In the genomic region with DNA sequence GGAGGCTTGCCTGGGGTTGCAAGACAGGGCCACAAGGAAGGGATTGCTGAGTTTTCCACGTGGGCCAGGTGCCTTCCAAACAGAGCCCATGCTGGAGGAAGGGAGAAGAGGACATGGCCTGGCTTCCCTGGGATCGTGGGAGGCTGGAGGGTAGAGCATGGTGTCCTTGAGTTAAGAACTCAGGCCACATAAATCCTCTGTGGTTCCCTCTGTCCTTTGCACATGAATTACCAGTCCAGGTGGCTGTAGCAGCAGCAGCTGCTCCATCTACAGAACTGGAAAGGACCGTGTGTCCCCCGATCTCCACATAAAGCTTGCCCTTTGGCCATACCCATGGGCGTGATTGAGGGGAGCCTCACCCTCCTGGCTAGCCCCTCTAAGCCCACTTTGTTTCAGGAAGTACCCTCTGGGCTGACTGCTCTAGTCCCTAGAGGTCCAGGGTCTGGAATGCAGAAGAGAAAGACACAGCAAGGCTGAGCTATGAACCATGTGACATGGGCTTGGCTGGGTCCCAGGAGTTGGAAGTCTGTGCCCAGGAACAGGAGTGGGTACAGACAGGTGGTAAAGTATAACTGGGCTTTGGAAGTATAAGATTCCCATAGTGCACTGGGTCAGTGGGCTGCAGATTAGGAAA, we compare ENCODE assay signal across 15 cellular contexts.
DNase-seq lines count a peak whose midpoint lies in the region; ATAC-seq, FAIRE-seq and TF ChIP-seq lines count a peak whose summit lies in the region.
"Had no signal": no experiment of that assay in that cellular context is flagged by ENCODE, and none has a peak within 500 bp of the region (broad histone marks: within the 10 kb centered on the region; RNA-seq: fewer than 3 reads in every experiment).

No MANE protein-coding gene starts in this region.

- TF ChIP-seq CTCF in Calu3 (IDR thresholded peaks at IDR 0.05; ENCODE audit: unreplicated experiment) (no peak), left ventricle myocardium inferior (IDR thresholded peaks at IDR 0.05; ENCODE audit: borderline replicate concordance) (no peak), omental fat pad (IDR thresholded peaks at IDR 0.05) (no peak)

- FAIRE-seq in HTR-8/SVneo (lab: Jason Lieb, UNC) = no peak

- no peak overlapping the region for H3K27ac Mint-ChIP-seq in Calu3 (ENCODE audit: unreplicated experiment)
- H3K27ac Mint-ChIP-seq: activated naive CD4-positive, alpha-beta T cell treated with anti-CD3 and anti-CD28 coated beads for 36 hours; memory B cell had no signal

- no TSS peak for BruUV-seq in Calu3 (replicated peaks; lab: Mats Ljungman, UMichigan)

- H3K4me3 Mint-ChIP-seq in Calu3 (ENCODE audit: low read depth, unreplicated experiment) = no peak overlapping the region
- H3K4me3 Mint-ChIP-seq: activated naive CD4-positive, alpha-beta T cell treated with anti-CD3 and anti-CD28 coated beads for 36 hours; memory B cell had no signal

- peak; percentile 20 for ATAC-seq in omental fat pad (ENCODE audit: low FRiP score)

- peak; percentile 17 for DNase-seq in Calu3
- peak; percentile 72 for DNase-seq in OCI-M1 (lab: John Stamatoyannopoulos, UW)
- peak; percentile 68 for DNase-seq in left ventricle myocardium inferior
- no peak for DNase-seq in omental fat pad (ENCODE audit: low spot score)
- DNase-seq in NCI-H2029 treated with DMSO at 0.1 percent for 48 hours (lab: John Stamatoyannopoulos, UW) = no peak
- no peak for DNase-seq in stimulated activated CD4-positive, alpha-beta T cell treated with anti-CD3 and anti-CD28 coated beads, Interleukin-2, amount 100 ng/mL, for 24 hours
- no peak for DNase-seq in HTR-8/SVneo (ENCODE audit: insufficient read length, low spot score)
- DNase-seq in NCI-H1048 (lab: John Stamatoyannopoulos, UW) = no peak
- DNase-seq: activated CD4-positive, CD25-positive, alpha-beta regulatory T cell; activated naive CD4-positive, alpha-beta T cell treated with anti-CD3 and anti-CD28 coated beads for 36 hours; effector memory CD4-positive, alpha-beta T cell; ovary had no signal

- no peaks in the 10 kb centered on the region for H3K9me3 Mint-ChIP-seq in Calu3 (ENCODE audit: low read depth, unreplicated experiment)
- H3K9me3 Mint-ChIP-seq: activated naive CD4-positive, alpha-beta T cell treated with anti-CD3 and anti-CD28 coated beads for 36 hours; memory B cell had no signal

- CTCF ChIA-PET in Calu3 (lab: Charles Lee) = interaction anchor here (0.6 to 1.5 kb wide), 2 partner anchors 10 to 176 kb away, joined by 3 to 4 read pairs; no protein-coding TSS in a partner anchor

- peaks cover 65% of the 10 kb centered on the region for H3K27me3 Mint-ChIP-seq in Calu3 (ENCODE audit: unreplicated experiment)

- H3K27me3 ChIP-seq in left ventricle myocardium inferior (ENCODE audit: low read depth) = no peaks in the 10 kb centered on the region
- H3K27me3 ChIP-seq: breast epithelium, ovary had no signal

- peaks cover 20% of the 10 kb centered on the region for H3K4me1 ChIP-seq in left ventricle myocardium inferior
- H3K4me1 ChIP-seq: breast epithelium had no signal

- H3K4me3 ChIP-seq in left ventricle myocardium inferior = no peak overlapping the region
- H3K4me3 ChIP-seq: breast epithelium, ovary had no signal

- H3K36me3 Mint-ChIP-seq in Calu3 (ENCODE audit: insufficient read depth, unreplicated experiment) = no peaks in the 10 kb centered on the region
- H3K36me3 Mint-ChIP-seq: memory B cell had no signal

- peaks cover 11% of the 10 kb centered on the region for H3K4me1 Mint-ChIP-seq in Calu3 (ENCODE audit: low read depth, unreplicated experiment)

- H3K9me3 ChIP-seq in left ventricle myocardium inferior (replicated peaks) = no peaks in the 10 kb centered on the region
- H3K9me3 ChIP-seq: breast epithelium, ovary had no signal

- intact Hi-C loops in Calu3 (cut with micrococcal nuclease; ENCODE audit: unreplicated experiment) = no loop called here
- intact Hi-C loops in left ventricle myocardium inferior (cut with micrococcal nuclease) = no loop called here

- no peak overlapping the region for H3K27ac ChIP-seq in left ventricle myocardium inferior (replicated peaks)
- H3K27ac ChIP-seq: breast epithelium, C4-2B, ovary had no signal

- no peaks in the 10 kb centered on the region for H3K36me3 ChIP-seq in left ventricle myocardium inferior
- H3K36me3 ChIP-seq: breast epithelium, ovary had no signal

Comparison
In these comparisons a context has a peak if more than half of its experiments do, and no peak if none do; other contexts are left out.
1. DNase-seq: peak in Calu3 (single experiment), OCI-M1 (single experiment) and left ventricle myocardium inferior (single experiment); none in omental fat pad (single experiment), NCI-H2029 treated with DMSO at 0.1 percent for 48 hours (single experiment), stimulated activated CD4-positive, alpha-beta T cell treated with anti-CD3 and anti-CD28 coated beads, Interleukin-2, amount 100 ng/mL, for 24 hours (0 of 2), HTR-8/SVneo (single experiment) and NCI-H1048 (single experiment).